Comparison of ENCODE assay signal across 13 cellular contexts in genomic region chr6:43176423-43176786, GRCh38. TPM values are rescaled to one million over a fixed set of nuclear protein-coding genes. Genes with fewer than 3 reads are reported as not detected.
DNase-seq lines count a peak whose midpoint lies in the region; FAIRE-seq and TF ChIP-seq lines count a peak whose summit lies in the region.
"Had no signal": no experiment of that assay in that cellular context is flagged by ENCODE, and none has a peak within 500 bp of the region (broad histone marks: within the 10 kb centered on the region; RNA-seq: fewer than 3 reads in every experiment).

No MANE protein-coding gene starts in this region.

- no peak overlapping the region for H3K23ac ChIP-seq in H1 (ENCODE audit: insufficient read length)

- H2BK5ac ChIP-seq in H1 (ENCODE audit: low read depth, low read length), result no peak overlapping the region; the same call in 1 of the 2 replicates

- H4K8ac ChIP-seq in H1 (ENCODE audit: extremely low read depth, insufficient read depth, low read length), result no peak overlapping the region

- no peak overlapping the region for H3K56ac ChIP-seq in H1 (replicated peaks; ENCODE audit: insufficient read length, low read depth, low read length)

- H3K9ac ChIP-seq in H1 (replicated peaks in 1 of 4; ENCODE audit: extremely low read depth in 1 of 4, low read depth in 3 of 4, low read length in 3 of 4) (no peak overlapping the region), Karpas-422 (ENCODE audit: low read length) (no peak overlapping the region)

- TF ChIP-seq EP300 in H1 (IDR thresholded peaks at IDR 0.05; ENCODE audit: borderline replicate concordance in 1 of 2, low read depth in 2 of 2, low read length in 2 of 2), result no peak

- H3K4me1 ChIP-seq in ACC112 (ENCODE audit: control insufficient read depth, insufficient read depth, low read length, unreplicated experiment), result peaks cover 32% of the 10 kb centered on the region
- H3K4me1 ChIP-seq in H1 (replicated peaks in 1 of 4; ENCODE audit: control insufficient read depth in 3 of 4, insufficient read depth in 4 of 4, low read length in 3 of 4), result peaks cover 9 to 17% (median 12%) of the 10 kb centered on the region in 4 experiments
- H3K4me1 ChIP-seq in osteoblast (ENCODE audit: insufficient read depth, low read length), result peaks cover 36% of the 10 kb centered on the region
- H3K4me1 ChIP-seq in Karpas-422 (ENCODE audit: low read length), result peaks cover 37% of the 10 kb centered on the region

- peak; percentile 9 for DNase-seq in GM12865 (ENCODE audit: low read depth)
- no peak for DNase-seq in H1 (ENCODE audit: low read depth in 1 of 2, low spot score in 2 of 2)
- no peak for DNase-seq in osteoblast (ENCODE audit: insufficient read length, low spot score, missing footprints)
- DNase-seq in anterior cingulate cortex (lab: John Stamatoyannopoulos, UW), result no peak
- DNase-seq in Karpas-422, result no peak
- DNase-seq in germinal center (ENCODE audit: low spot score), result no peak
- no peak for DNase-seq in urothelium cell line (ENCODE audit: low spot score)
- DNase-seq: colonic mucosa, hippocampal formation, left ventricle myocardium superior, SIG-M5 had no signal

- H2BK15ac ChIP-seq in H1 (ENCODE audit: low read length), result no peak overlapping the region

- H3K9me3 ChIP-seq in H1 (ENCODE audit: insufficient read depth in 2 of 2, low read depth in 1 of 2, low read length in 1 of 2) (no peaks in the 10 kb centered on the region), osteoblast (ENCODE audit: low read depth, low read length) (no peaks in the 10 kb centered on the region), Karpas-422 (ENCODE audit: low read length) (no peaks in the 10 kb centered on the region)
- H3K9me3 ChIP-seq: colonic mucosa had no signal

- no peak overlapping the region for H2BK12ac ChIP-seq in H1 (ENCODE audit: low read depth, low read length)

- no peak overlapping the region for H3K4me3 ChIP-seq in ACC112 (ENCODE audit: low read depth, low read length)
- H3K4me3 ChIP-seq in GM12865 (ENCODE audit: low read depth, low read length), result no peak overlapping the region
- no peak overlapping the region for H3K4me3 ChIP-seq in H1 (ENCODE audit: extremely low read depth in 1 of 4, insufficient read depth in 2 of 4, low read depth in 3 of 4, low read length in 4 of 4)
- H3K4me3 ChIP-seq in osteoblast (ENCODE audit: insufficient read depth, low read length), result no peak overlapping the region
- no peak overlapping the region for H3K4me3 ChIP-seq in Karpas-422 (ENCODE audit: low read length)
- H3K4me3 ChIP-seq: colonic mucosa, skin epidermis had no signal

- H4K91ac ChIP-seq in H1 (replicated peaks; ENCODE audit: insufficient read length, low read length), result no peak overlapping the region

- H4K5ac ChIP-seq in H1 (ENCODE audit: insufficient read length, low read depth, low read length), result no peak overlapping the region

- TF ChIP-seq CTCF in GM12865 (IDR thresholded peaks at IDR 0.05; ENCODE audit: insufficient read depth, low read depth, low read length, missing control alignments) (no peak), H1 (IDR thresholded peaks at IDR 0.05; ENCODE audit: control extremely low read depth in 1 of 3, insufficient read depth in 1 of 3, low read depth in 1 of 3, low read length in 3 of 3) (no peak), osteoblast (IDR thresholded peaks at IDR 0.05; ENCODE audit: extremely low read depth, low read depth, low read length) (no peak)

- TF ChIP-seq RAD21 in H1 (IDR thresholded peaks at IDR 0.05 in 1 of 2, conservative IDR thresholded peaks at IDR 0.05 in 1 of 2; ENCODE audit: low read depth in 2 of 2, low read length in 2 of 2), result no peak

- H3K4me2 ChIP-seq in H1 (ENCODE audit: insufficient read depth in 1 of 2, low read depth in 2 of 2, low read length in 2 of 2) (no peak overlapping the region), osteoblast (ENCODE audit: insufficient read depth, low read length) (no peak overlapping the region), Karpas-422 (ENCODE audit: low read depth, low read length, poor library complexity, severe bottlenecking) (no peak overlapping the region)

- FAIRE-seq in H1 (lab: Jason Lieb, UNC), result no peak
- FAIRE-seq in urothelium cell line (lab: Jason Lieb, UNC), result no peak

- H3K27ac ChIP-seq in ACC112 (ENCODE audit: low read depth, low read length), result peak overlapping the region; percentile 83; the same call in 1 of the 2 replicates
- H3K27ac ChIP-seq in H1 (ENCODE audit: low read depth, low read length), result no peak overlapping the region
- H3K27ac ChIP-seq in osteoblast (ENCODE audit: low read depth, low read length), result peak overlapping the region; percentile 92
- H3K27ac ChIP-seq in Karpas-422 (ENCODE audit: low read length), result no peak overlapping the region
- H3K27ac ChIP-seq: colonic mucosa had no signal

- H3K23me2 ChIP-seq in H1 (ENCODE audit: low read depth, low read length), result peaks cover 9% of the 10 kb centered on the region

- TF ChIP-seq POLR2A in H1 (IDR thresholded peaks at IDR 0.05; ENCODE audit: control extremely low read depth in 1 of 2, low read depth in 2 of 2, low read length in 2 of 2), result 0 out of 3 replicates have a peak, but pooled peaks of 1 of the 2 experiments have one; percentile 34

- no peak overlapping the region for H2BK20ac ChIP-seq in H1 (ENCODE audit: low read length)

- H3K18ac ChIP-seq in H1 (ENCODE audit: extremely low read depth, low read length), result no peak overlapping the region

- no peak overlapping the region for H3K4ac ChIP-seq in H1 (replicated peaks; ENCODE audit: insufficient read length, low read depth, low read length)

- CTCF ChIA-PET in H1 (lab: Charles Lee; ENCODE audit: partially characterized antibody), result interaction anchor here (0.9 kb wide), 1 partner anchor 53 kb away, joined by 3 read pairs; the partner anchor contains the start of gene DNPH1

- H3K36me3 ChIP-seq in ACC112 (ENCODE audit: insufficient read depth, low read length) (peaks cover 11% of the 10 kb centered on the region; the same call in 1 of the 2 replicates), H1 (ENCODE audit: control insufficient read depth in 2 of 4, insufficient read depth in 4 of 4, low read length in 3 of 4) (peaks cover 20 to 36% (median 34%) of the 10 kb centered on the region in 4 experiments), osteoblast (ENCODE audit: insufficient read depth, low read length) (peaks cover 45% of the 10 kb centered on the region), Karpas-422 (ENCODE audit: insufficient read depth, low read length) (peaks cover 26% of the 10 kb centered on the region; the same call in 1 of the 2 replicates)

- no peak overlapping the region for H2AK5ac ChIP-seq in H1 (ENCODE audit: low read depth, low read length)

- H3K79me1 ChIP-seq in H1 (ENCODE audit: low read depth, low read length), result peaks cover 3% of the 10 kb centered on the region; the same call in 1 of the 2 replicates

- H3K27me3 ChIP-seq in ACC112 (ENCODE audit: insufficient read depth, low read length), result no peaks in the 10 kb centered on the region
- H3K27me3 ChIP-seq in H1 (replicated peaks in 1 of 4; ENCODE audit: control insufficient read depth in 3 of 4, extremely low read depth in 1 of 4, insufficient read depth in 3 of 4, low read length in 3 of 4), result peaks cover 0 to 6% (median 2%) of the 10 kb centered on the region in 4 experiments; a peak in 3 of 7 replicates
- no peaks in the 10 kb centered on the region for H3K27me3 ChIP-seq in osteoblast (ENCODE audit: insufficient read depth, low read length)
- H3K27me3 ChIP-seq in Karpas-422 (ENCODE audit: low read length), result no peaks in the 10 kb centered on the region
- H3K27me3 ChIP-seq: colonic mucosa had no signal

- 90% methylated on average over 5 of the region's 6 CpGs; no CpG with 5 or more reads in 1 of the 2 experiments for WGBS in H1 (ENCODE audit: extremely low coverage in 1 of 2, insufficient coverage in 1 of 2, insufficient read length in 1 of 2, insufficient replicate concordance in 2 of 2, low coverage in 1 of 2, low lambda C conversion rate in 2 of 2, missing lambda C conversion rate in 1 of 2), 2 experiments

- H3K79me2 ChIP-seq in ACC112 (ENCODE audit: control insufficient read depth, insufficient read depth, low read length, unreplicated experiment) (peaks cover 38% of the 10 kb centered on the region), H1 (ENCODE audit: control insufficient read depth in 1 of 2, insufficient read depth in 2 of 2, low read length in 2 of 2) (peaks cover 0 to 28% of the 10 kb centered on the region in 2 experiments; a peak in 2 of 4 replicates), osteoblast (ENCODE audit: insufficient read depth, low read length) (peaks cover 58% of the 10 kb centered on the region), Karpas-422 (ENCODE audit: low read length) (peaks cover 39% of the 10 kb centered on the region)

- no peaks in the 10 kb centered on the region for H3K9me2 ChIP-seq in Karpas-422 (replicated peaks; ENCODE audit: insufficient read depth, low read length)

- H2AFZ ChIP-seq in ACC112 (ENCODE audit: low read length, unreplicated experiment) (no peak overlapping the region), H1 (ENCODE audit: low read length) (no peak overlapping the region), osteoblast (ENCODE audit: low read length) (no peak overlapping the region), Karpas-422 (ENCODE audit: low read length) (no peak overlapping the region)

- H4K20me1 ChIP-seq in H1 (replicated peaks in 1 of 2; ENCODE audit: control insufficient read depth in 1 of 2, insufficient read depth in 2 of 2, low read length in 2 of 2), result peaks cover 13 to 33% of the 10 kb centered on the region in 2 experiments
- peaks cover 33% of the 10 kb centered on the region for H4K20me1 ChIP-seq in osteoblast (ENCODE audit: insufficient read depth, low read length)
- peaks cover 30% of the 10 kb centered on the region for H4K20me1 ChIP-seq in Karpas-422 (ENCODE audit: insufficient read depth, low read depth, low read length)

- H2BK120ac ChIP-seq in H1 (replicated peaks; ENCODE audit: low read depth, low read length), result no peak overlapping the region

- H3K14ac ChIP-seq in H1 (ENCODE audit: insufficient read length), result no peak overlapping the region

- POLR2A ChIA-PET in H1 (lab: Charles Lee; ENCODE audit: partially characterized antibody), result interaction anchor here (1.5 to 2.3 kb wide), 4 partner anchors 18 to 162 kb away, joined by 3 to 10 read pairs (median 6); partner anchors contain the start of genes KLHDC3 and MEA1

RNA-seq across cellular contexts. Expression of gene SRF, which starts 5.3 kb away (rescaled TPM):
- total RNA-seq in H1 (2021; fragmentation: NEBNext Ultra II Directional; extraction: Animal tissue kit (Norgen Biotek cat#: 25700)), result 49.0 and 52.7 TPM in 2 replicates
- polyA plus RNA-seq in H1 (2011; rRNA removed), result 69.5 and 88.6 TPM in 2 replicates
- 68.1 TPM for polyA plus RNA-seq in H1 (2011; cell fraction: cytosol; rRNA removed)
- polyA plus RNA-seq in H1 (2011; cell fraction: nucleus; rRNA removed), result 63.0 TPM
- polyA plus RNA-seq in H1 (2012, experiment 1 of 2), result 34.5 to 42.5 TPM (median 42.0 TPM) in 4 replicates
- polyA plus RNA-seq in H1 (2012, experiment 2 of 2), result 41.2 TPM
- polyA plus RNA-seq in H1 (2013, experiment 1 of 2), result 30.6 TPM
- polyA plus RNA-seq in H1 (2013, experiment 2 of 2), result 31.1 TPM
- polyA minus RNA-seq in H1 (2011; rRNA and poly(A)+ RNA removed), result 46.3 and 46.8 TPM in 2 replicates
- polyA minus RNA-seq in H1 (2011; cell fraction: cytosol; rRNA and poly(A)+ RNA removed), result 33.1 TPM
- 24.0 TPM for polyA minus RNA-seq in H1 (2011; cell fraction: nucleus; rRNA and poly(A)+ RNA removed)
- 17.7 and 20.6 TPM in 2 replicates for total RNA-seq in osteoblast
- 27.4 and 42.5 TPM in 2 replicates for total RNA-seq in Karpas-422 (2014; rRNA removed; shearing (Covaris generic); ENCODE audit: low replicate concordance)

RNA-seq across cellular contexts. Expression of gene CUL9, which starts 5.6 kb away (rescaled TPM):
- total RNA-seq in H1 (2021; fragmentation: NEBNext Ultra II Directional; extraction: Animal tissue kit (Norgen Biotek cat#: 25700)), result 9.8 and 10.5 TPM in 2 replicates
- 7.7 and 10.2 TPM in 2 replicates for polyA plus RNA-seq in H1 (2011; rRNA removed)
- polyA plus RNA-seq in H1 (2011; cell fraction: cytosol; rRNA removed), result 8.3 TPM
- 43.8 TPM for polyA plus RNA-seq in H1 (2011; cell fraction: nucleus; rRNA removed)
- polyA plus RNA-seq in H1 (2012, experiment 1 of 2), result 7.7 to 17.5 TPM (median 14.2 TPM) in 4 replicates
- 4.2 TPM for polyA plus RNA-seq in H1 (2012, experiment 2 of 2)
- polyA plus RNA-seq in H1 (2013, experiment 1 of 2), result 4.2 TPM
- 4.8 TPM for polyA plus RNA-seq in H1 (2013, experiment 2 of 2)
- polyA minus RNA-seq in H1 (2011; rRNA and poly(A)+ RNA removed), result 11.3 and 13.2 TPM in 2 replicates
- 5.1 TPM for polyA minus RNA-seq in H1 (2011; cell fraction: cytosol; rRNA and poly(A)+ RNA removed)
- 13.7 TPM for polyA minus RNA-seq in H1 (2011; cell fraction: nucleus; rRNA and poly(A)+ RNA removed)
- total RNA-seq in osteoblast, result 34.4 and 34.5 TPM in 2 replicates
- 34.9 and 64.6 TPM in 2 replicates for total RNA-seq in Karpas-422 (2014; rRNA removed; shearing (Covaris generic); ENCODE audit: low replicate concordance)

RNA-seq across cellular contexts. Expression of gene DNPH1, which starts 52.9 kb away (rescaled TPM):
- 33.9 and 37.2 TPM in 2 replicates for total RNA-seq in H1 (2021; fragmentation: NEBNext Ultra II Directional; extraction: Animal tissue kit (Norgen Biotek cat#: 25700))
- 134 and 168 TPM in 2 replicates for polyA plus RNA-seq in H1 (2011; rRNA removed)
- polyA plus RNA-seq in H1 (2011; cell fraction: cytosol; rRNA removed), result 125 TPM
- 70.6 TPM for polyA plus RNA-seq in H1 (2011; cell fraction: nucleus; rRNA removed)
- 48.8 to 75.5 TPM (median 71.2 TPM) in 4 replicates for polyA plus RNA-seq in H1 (2012, experiment 1 of 2)
- polyA plus RNA-seq in H1 (2012, experiment 2 of 2), result 54.9 TPM
- polyA plus RNA-seq in H1 (2013, experiment 1 of 2), result 53.9 TPM
- polyA plus RNA-seq in H1 (2013, experiment 2 of 2), result 54.5 TPM
- 7.8 and 8.3 TPM in 2 replicates for polyA minus RNA-seq in H1 (2011; rRNA and poly(A)+ RNA removed)
- polyA minus RNA-seq in H1 (2011; cell fraction: cytosol; rRNA and poly(A)+ RNA removed), result 11.4 TPM
- 24.6 TPM for polyA minus RNA-seq in H1 (2011; cell fraction: nucleus; rRNA and poly(A)+ RNA removed)
- total RNA-seq in osteoblast, result 32.9 and 33.3 TPM in 2 replicates
- total RNA-seq in Karpas-422 (2014; rRNA removed; shearing (Covaris generic); ENCODE audit: low replicate concordance), result 59.0 and 157 TPM in 2 replicates

Comparison
In these comparisons a context has a peak if more than half of its experiments do, and no peak if none do; other contexts are left out.
1. H3K27ac ChIP-seq: peak in ACC112 (single experiment) and osteoblast (single experiment); none in H1 (single experiment) and Karpas-422 (single experiment).